ENCODE assay signal across 9 cellular contexts in the genomic region with DNA sequence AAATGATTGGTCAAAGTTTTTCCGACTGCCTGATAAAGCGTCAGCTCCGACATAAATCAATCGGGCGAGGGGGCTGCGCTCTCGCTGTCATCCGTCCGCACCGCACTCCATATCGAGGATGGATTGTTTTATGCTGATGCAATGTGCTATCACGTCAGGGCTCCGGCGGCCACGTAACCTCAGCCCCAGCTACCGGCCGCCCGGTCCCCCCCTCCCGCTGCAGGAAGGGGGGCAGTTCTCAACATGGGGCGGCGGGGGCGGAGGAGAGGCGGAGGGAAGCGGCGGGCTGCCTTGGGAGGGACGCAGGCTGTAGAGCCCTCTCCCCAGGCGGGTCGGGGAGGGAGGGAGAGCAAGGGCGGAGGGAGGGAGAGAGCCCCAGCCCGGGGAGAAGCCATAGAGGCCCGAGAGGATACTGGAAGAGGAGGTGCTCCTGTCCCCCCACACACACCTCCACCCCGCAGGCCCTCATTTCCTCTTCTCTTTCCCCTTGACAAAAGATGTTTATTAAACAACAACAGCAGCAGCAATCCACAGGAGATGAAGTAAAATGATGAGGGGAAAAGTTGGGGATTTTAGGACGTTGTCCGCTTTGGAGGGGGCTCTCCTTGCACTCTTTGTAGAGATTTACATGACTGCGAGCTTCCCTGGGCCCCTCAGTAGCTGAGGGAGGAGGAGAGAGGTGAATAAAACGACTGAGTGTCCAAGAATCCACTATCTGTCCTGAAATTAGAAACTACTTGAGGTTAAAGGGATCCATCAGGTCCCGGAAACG. TPM values are rescaled to one million over a fixed set of nuclear protein-coding genes. Genes with fewer than 3 reads are reported as not detected.
DNase-seq lines count a peak whose midpoint lies in the region; ATAC-seq and TF ChIP-seq lines count a peak whose summit lies in the region.
"Had no signal": no experiment of that assay in that cellular context is flagged by ENCODE, and none has a peak within 500 bp of the region (broad histone marks: within the 10 kb centered on the region; RNA-seq: fewer than 3 reads in every experiment).

No MANE protein-coding gene starts in this region.

- peak; percentile 26 to 28 for ATAC-seq in CD4-positive, CD25-positive, alpha-beta regulatory T cell (ENCODE audit: low read depth in 2 of 2)
- peak; percentile 36 for ATAC-seq in left colon
- no peak for ATAC-seq in GM18511 (IDR thresholded peaks at IDR 0.05; ENCODE audit: unreplicated experiment)
- no peak for ATAC-seq in GM21737 (IDR thresholded peaks at IDR 0.05; ENCODE audit: unreplicated experiment)

- no peaks in the 10 kb centered on the region for H3K79me2 ChIP-seq in KMS-11 (ENCODE audit: insufficient read depth, low read depth)

- H3K36me3 Mint-ChIP-seq in CD4-positive, CD25-positive, alpha-beta regulatory T cell, result no peaks in the 10 kb centered on the region

- H3K27ac Mint-ChIP-seq in CD4-positive, CD25-positive, alpha-beta regulatory T cell, result no peak overlapping the region

- TF ChIP-seq POLR2A in transverse colon (IDR thresholded peaks at IDR 0.05), result peak; percentile 43

- DNase-seq in CD4-positive, CD25-positive, alpha-beta regulatory T cell, result no peak
- DNase-seq in activated CD8-positive, alpha-beta memory T cell treated with anti-CD3 and anti-CD28 coated beads, Interleukin-2, amount 50 U/mL, for 48 hours, result peak; percentile 79
- DNase-seq in left colon, result peak; percentile 81 to 84
- DNase-seq in transverse colon, result peak; percentile 80
- DNase-seq in 8988T, result no peak

- H3K9me3 Mint-ChIP-seq in CD4-positive, CD25-positive, alpha-beta regulatory T cell, result peaks cover 0 to 3% (median 0%) of the 10 kb centered on the region in 7 donors

- H3K36me3 ChIP-seq in CD4-positive, CD25-positive, alpha-beta regulatory T cell (ENCODE audit: control insufficient read depth, insufficient read depth, low read length), result no peaks in the 10 kb centered on the region
- H3K36me3 ChIP-seq in KMS-11 (ENCODE audit: insufficient read depth) (no peaks in the 10 kb centered on the region), transverse colon (no peaks in the 10 kb centered on the region)

- peaks cover 87% of the 10 kb centered on the region for H3K27me3 Mint-ChIP-seq in CD4-positive, CD25-positive, alpha-beta regulatory T cell

- no peaks in the 10 kb centered on the region for H3K9me3 ChIP-seq in CD4-positive, CD25-positive, alpha-beta regulatory T cell (ENCODE audit: control insufficient read depth in 2 of 2, low read length in 2 of 2)
- no peaks in the 10 kb centered on the region for H3K9me3 ChIP-seq in transverse colon

- 5 to 14% methylated on average over 6 to 31 of the region's 38 CpGs for WGBS in transverse colon (ENCODE audit: low coverage in 1 of 2), 2 donors

- H4K20me1 ChIP-seq in KMS-11 (ENCODE audit: insufficient read depth), result no peaks in the 10 kb centered on the region

- H2AFZ ChIP-seq in KMS-11 (ENCODE audit: low read depth), result peak overlapping the region; percentile 38

- H3K27me3 ChIP-seq in CD4-positive, CD25-positive, alpha-beta regulatory T cell (ENCODE audit: control insufficient read depth, insufficient read depth, low read length), result peaks cover 56% of the 10 kb centered on the region
- peaks cover 49% of the 10 kb centered on the region for H3K27me3 ChIP-seq in KMS-11 (ENCODE audit: insufficient read depth, low read depth)
- H3K27me3 ChIP-seq in transverse colon, result peaks cover 100% of the 10 kb centered on the region

- peak overlapping the region; percentile 78 to 95 (median 84) for H3K4me3 Mint-ChIP-seq in CD4-positive, CD25-positive, alpha-beta regulatory T cell

- H3K4me1 Mint-ChIP-seq in CD4-positive, CD25-positive, alpha-beta regulatory T cell, result peaks cover 0 to 21% (median 8%) of the 10 kb centered on the region in 4 donors

- peaks cover 27% of the 10 kb centered on the region for H3K4me1 ChIP-seq in CD4-positive, CD25-positive, alpha-beta regulatory T cell (ENCODE audit: control insufficient read depth, insufficient read depth, low read length, poor library complexity, severe bottlenecking)
- H3K4me1 ChIP-seq in KMS-11 (ENCODE audit: low read depth, poor library complexity, severe bottlenecking), result peaks cover 11% of the 10 kb centered on the region
- peaks cover 12 to 65% (median 57%) of the 10 kb centered on the region in 4 donors for H3K4me1 ChIP-seq in transverse colon

- no peak for TF ChIP-seq CTCF in KMS-11 (conservative IDR thresholded peaks at IDR 0.05; ENCODE audit: low read depth, low read length)
- no peak for TF ChIP-seq CTCF in transverse colon (IDR thresholded peaks at IDR 0.05)

- no peak overlapping the region for H3K27ac ChIP-seq in CD4-positive, CD25-positive, alpha-beta regulatory T cell (ENCODE audit: insufficient read depth, low read length, poor library complexity, severe bottlenecking)
- H3K27ac ChIP-seq in KMS-11, result no peak overlapping the region
- peak overlapping the region; percentile 86 to 93 (median 89) for H3K27ac ChIP-seq in transverse colon

- in situ Hi-C loops in transverse colon (cut with MboI; ENCODE audit: low pct_ligation_motif_present in 1 of 4, low pct_unique_long_range_greater_than_20kb in 1 of 4, low sequenced_read_pairs in 3 of 4), result no loop called here

- no peak overlapping the region for H3K4me3 ChIP-seq in CD4-positive, CD25-positive, alpha-beta regulatory T cell (ENCODE audit: low read depth, low read length)
- H3K4me3 ChIP-seq in KMS-11 (IDR thresholded peaks at IDR 0.05; ENCODE audit: insufficient read depth, low read depth, low read length), result no peak overlapping the region
- H3K4me3 ChIP-seq in transverse colon, result peak overlapping the region in 3 of 4 donors; percentile 35 to 66 (median 50)

- H3K9ac ChIP-seq in KMS-11, result peak overlapping the region; percentile 78; the same call in 1 of the 2 replicates

- no peak for TF ChIP-seq EP300 in transverse colon (IDR thresholded peaks at IDR 0.05; ENCODE audit: low read depth)

- intact Hi-C loops in left colon (cut with DNase I, micrococcal nuclease), result no loop called here
- intact Hi-C loops in transverse colon (cut with DNase I; ENCODE audit: low total_unique reads), result no loop called here

- H3K4me2 ChIP-seq in KMS-11, result peak overlapping the region; percentile 51; the same call in 1 of the 2 replicates

RNA-seq across cellular contexts. Expression of a gene that starts 0.5 kb away (rescaled TPM):
- 0.25 TPM for total RNA-seq in CD4-positive, CD25-positive, alpha-beta regulatory T cell
- not detected for polyA plus RNA-seq in CD4-positive, CD25-positive, alpha-beta regulatory T cell
- total RNA-seq in left colon (10 to 100 TPM; 35.9 to 59.2 TPM), transverse colon (10 to 100 TPM; 19.8 to 54.3 (median 29.4) TPM)
- total RNA-seq: bronchial epithelial cell had no signal

RNA-seq across cellular contexts. Expression of a gene that starts 11.6 kb away (rescaled TPM):
- not detected for total RNA-seq in CD4-positive, CD25-positive, alpha-beta regulatory T cell
- not detected for polyA plus RNA-seq in CD4-positive, CD25-positive, alpha-beta regulatory T cell
- 1 to 10 TPM; 6.3 TPM for total RNA-seq in left colon
- 10 to 100 TPM in 2 of 4 donors, 1 to 10 TPM in 2; 1.8 to 21.3 (median 8.9) TPM for total RNA-seq in transverse colon
- total RNA-seq: bronchial epithelial cell had no signal

RNA-seq across cellular contexts. Expression of a gene that starts 15.8 kb away (rescaled TPM):
- total RNA-seq in CD4-positive, CD25-positive, alpha-beta regulatory T cell, result 2.1 TPM
- polyA plus RNA-seq in CD4-positive, CD25-positive, alpha-beta regulatory T cell, result 1 to 10 TPM in 3 of 4 donors, under 1 TPM in 1; 0.77 to 7.2 (median 2.1) TPM
- total RNA-seq in left colon, result 10 to 100 TPM; 26.6 to 30.2 TPM
- 10 to 100 TPM in 3 of 4 donors, not detected in 1; 11.2 to 20.9 (median 16.7) TPM for total RNA-seq in transverse colon
- total RNA-seq: bronchial epithelial cell had no signal

RNA-seq across cellular contexts. Expression of a gene that starts 21.9 kb away (rescaled TPM):
- not detected for total RNA-seq in CD4-positive, CD25-positive, alpha-beta regulatory T cell
- polyA plus RNA-seq in CD4-positive, CD25-positive, alpha-beta regulatory T cell, result not detected
- total RNA-seq in left colon, result 10 to 100 TPM; 39.3 to 43.3 TPM
- total RNA-seq in transverse colon, result 10 to 100 TPM; 42.7 to 78.4 (median 62.5) TPM
- total RNA-seq: bronchial epithelial cell had no signal

RNA-seq across cellular contexts. Expression of a gene that starts 33.1 kb away (rescaled TPM):
- total RNA-seq in CD4-positive, CD25-positive, alpha-beta regulatory T cell, result not detected
- polyA plus RNA-seq in CD4-positive, CD25-positive, alpha-beta regulatory T cell, result not detected
- total RNA-seq in left colon (10 to 100 TPM; 14.5 to 16.4 TPM), transverse colon (10 to 100 TPM; 10.5 to 35.4 (median 18.7) TPM)
- total RNA-seq: bronchial epithelial cell had no signal

Comparison
In these comparisons a context has a peak if more than half of its experiments do, and no peak if none do; other contexts are left out.
1. ATAC-seq: peak in CD4-positive, CD25-positive, alpha-beta regulatory T cell (2 of 2) and left colon (single experiment); none in GM18511 (single experiment) and GM21737 (single experiment).
2. DNase-seq: peak in activated CD8-positive, alpha-beta memory T cell treated with anti-CD3 and anti-CD28 coated beads, Interleukin-2, amount 50 U/mL, for 48 hours (single experiment), left colon (2 of 2) and transverse colon (single experiment); none in CD4-positive, CD25-positive, alpha-beta regulatory T cell (0 of 3) and 8988T (single experiment).
3. H3K27ac ChIP-seq: peak in transverse colon (4 of 4); none in CD4-positive, CD25-positive, alpha-beta regulatory T cell (single experiment) and KMS-11 (single experiment).
4. H3K4me3 ChIP-seq: peak in transverse colon (3 of 4); none in CD4-positive, CD25-positive, alpha-beta regulatory T cell (single experiment) and KMS-11 (single experiment).
5. RNA of a gene that starts 0.5 kb away (total RNA-seq): 35.9 to 59.2 TPM in left colon and 19.8 to 54.3 TPM in transverse colon; 0.25 TPM in CD4-positive, CD25-positive, alpha-beta regulatory T cell (single experiment); every median in the first group is over 10 times any median in the second.